Comparison of ENCODE assay signal across 14 cellular contexts in the genomic region with DNA sequence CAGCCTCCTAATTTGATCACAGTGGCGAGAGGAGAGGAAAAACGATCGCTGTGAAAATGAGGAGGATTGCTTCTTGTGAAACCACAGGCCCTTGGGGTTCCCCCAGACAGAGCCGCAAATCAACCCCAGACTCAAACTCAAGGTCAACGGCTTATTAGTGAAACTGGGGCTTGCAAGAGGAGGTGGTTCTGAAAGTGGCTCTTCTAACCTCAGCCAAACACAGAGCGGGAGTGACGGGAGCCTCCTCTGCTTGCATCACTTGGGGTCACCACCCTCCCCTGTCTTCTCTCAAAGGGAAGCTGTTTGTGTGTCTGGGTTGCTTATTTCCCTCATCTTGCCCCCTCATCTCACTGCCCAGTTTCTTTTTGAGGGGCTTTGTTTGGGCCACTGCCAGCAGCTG. TPM values are rescaled to one million over a fixed set of nuclear protein-coding genes. Genes with fewer than 3 reads are reported as not detected.
A peak's percentile ranks its signal among the peaks of the same experiment; 100 is the strongest.
DNase-seq lines count a peak whose midpoint lies in the region; ATAC-seq and TF ChIP-seq lines count a peak whose summit lies in the region.
"Had no signal": no experiment of that assay in that cellular context is flagged by ENCODE, and none has a peak within 500 bp of the region (broad histone marks: within the 10 kb centered on the region; RNA-seq: fewer than 3 reads in every experiment).

No MANE protein-coding gene starts in this region.

- no peaks in the 10 kb centered on the region for H3K36me3 Mint-ChIP-seq in activated T-helper 17 cell treated with anti-CD3 and anti-CD28 coated beads, Interleukin-2, amount 50 U/mL, for 72 hours (ENCODE audit: low read depth)
- H3K36me3 Mint-ChIP-seq: mesothelial cell of epicardium had no signal

- TF ChIP-seq CTCF in GM13977 (IDR thresholded peaks at IDR 0.05; ENCODE audit: extremely low read depth, insufficient read depth, missing control alignments): no peak
- TF ChIP-seq CTCF in heart right ventricle (IDR thresholded peaks at IDR 0.05): no peak

- H3K27me3 Mint-ChIP-seq in activated T-helper 17 cell treated with anti-CD3 and anti-CD28 coated beads, Interleukin-2, amount 50 U/mL, for 72 hours: peaks cover 60% of the 10 kb centered on the region

- peaks cover 0 to 16% (median 12%) of the 10 kb centered on the region in 9 donors for H3K4me1 ChIP-seq in heart right ventricle
- H3K4me1 ChIP-seq: Caco-2, testis had no signal

- ATAC-seq in GM19043 (IDR thresholded peaks at IDR 0.05; ENCODE audit: low read depth, unreplicated experiment) (peak; percentile 67), HG02885 (IDR thresholded peaks at IDR 0.05; ENCODE audit: poor library complexity, unreplicated experiment) (peak; percentile 91), heart right ventricle (no peak)
- ATAC-seq in activated T-helper 17 cell treated with anti-CD3 and anti-CD28 coated beads, Interleukin-2, amount 50 U/mL, for 72 hours (replicated peaks): peak; percentile 92

- peak overlapping the region; percentile 33 for H3K27ac Mint-ChIP-seq in activated T-helper 17 cell treated with anti-CD3 and anti-CD28 coated beads, Interleukin-2, amount 50 U/mL, for 72 hours
- H3K27ac Mint-ChIP-seq: mesothelial cell of epicardium had no signal

- intact Hi-C loops in heart right ventricle (cut with DNase I): loop anchor here in 9 of 10 donors (2.0 to 10.0 kb wide), 5 partner anchors 111 to 226 kb away; partner anchors contain the start of gene KCNK17 (in 1 of the 9)

- no peaks in the 10 kb centered on the region for H3K9me3 ChIP-seq in heart right ventricle
- H3K9me3 ChIP-seq: Caco-2, testis had no signal

- WGBS in heart right ventricle, 2 donors: 71% methylated on average over 7 of the region's 7 CpGs

- no peaks in the 10 kb centered on the region for H3K9me3 Mint-ChIP-seq in activated T-helper 17 cell treated with anti-CD3 and anti-CD28 coated beads, Interleukin-2, amount 50 U/mL, for 72 hours
- H3K9me3 Mint-ChIP-seq: mesothelial cell of epicardium had no signal

- H3K4me3 ChIP-seq in heart right ventricle: no peak overlapping the region
- H3K4me3 ChIP-seq: hepatocyte, testis had no signal

- H3K27ac ChIP-seq in caudate nucleus (ENCODE audit: low read depth, low read length) (no peak overlapping the region), heart right ventricle (no peak overlapping the region)
- H3K27ac ChIP-seq: hepatocyte, testis had no signal

- in situ Hi-C loops in GM13977 (cut with MboI; ENCODE audit: low pct_unique_long_range_greater_than_20kb, low sequenced_read_pairs, unreplicated experiment): no loop called here

- H3K36me3 ChIP-seq in heart right ventricle: no peaks in the 10 kb centered on the region

- H3K4me1 Mint-ChIP-seq in activated T-helper 17 cell treated with anti-CD3 and anti-CD28 coated beads, Interleukin-2, amount 50 U/mL, for 72 hours: peaks cover 25% of the 10 kb centered on the region
- H3K4me1 Mint-ChIP-seq: mesothelial cell of epicardium had no signal

- peak; percentile 64 for DNase-seq in GM13977 (ENCODE audit: low spot score)
- DNase-seq in caudate nucleus (lab: John Stamatoyannopoulos, UW): no peak
- no peak for DNase-seq in activated gamma-delta T cell (lab: John Stamatoyannopoulos, UW)
- no peak for DNase-seq in heart right ventricle
- no peak for DNase-seq in amniotic stem cell (lab: John Stamatoyannopoulos, UW)
- DNase-seq: activated gamma-delta T cell treated with Interleukin-2 at 50 U/mL for 16 hours, Caco-2, testis had no signal

- H3K27me3 ChIP-seq in heart right ventricle: peaks cover 0 to 36% (median 3%) of the 10 kb centered on the region in 7 donors
- H3K27me3 ChIP-seq: testis had no signal

- H3K4me3 Mint-ChIP-seq in activated T-helper 17 cell treated with anti-CD3 and anti-CD28 coated beads, Interleukin-2, amount 50 U/mL, for 72 hours: peak overlapping the region; percentile 23
- H3K4me3 Mint-ChIP-seq: mesothelial cell of epicardium had no signal

RNA-seq across cellular contexts. Expression of gene SAYSD1, which starts 28.7 kb away (rescaled TPM):
- total RNA-seq in activated T-helper 17 cell treated with anti-CD3 and anti-CD28 coated beads, Interleukin-2, amount 50 U/mL, for 72 hours: 10 to 100 TPM in 1 of 2 donors, 1 to 10 TPM in 1; 7.7 to 10.3 TPM
- total RNA-seq in heart right ventricle: 10 to 100 TPM in 1 of 10 donors, 1 to 10 TPM in 9; 6.4 to 10.4 (median 8.9) TPM
- 10 to 100 TPM in 1 of 2 donors, 1 to 10 TPM in 1; 7.3 to 11.5 TPM for polyA plus RNA-seq in heart right ventricle

RNA-seq across cellular contexts. Expression of gene GLP1R, which starts 37.7 kb away (rescaled TPM):
- not detected for total RNA-seq in activated T-helper 17 cell treated with anti-CD3 and anti-CD28 coated beads, Interleukin-2, amount 50 U/mL, for 72 hours
- 1 to 10 TPM in 8 of 10 donors, under 1 TPM in 2; 0.58 to 5.9 (median 2.0) TPM for total RNA-seq in heart right ventricle
- 1 to 10 TPM in 1 of 2 donors, under 1 TPM in 1; 0.39 to 1.1 TPM for polyA plus RNA-seq in heart right ventricle
- total RNA-seq: Caco-2, mesothelial cell of epicardium, skeletal muscle tissue had no signal
- polyA plus RNA-seq: hepatocyte had no signal

Comparison
In these comparisons a context has a peak if more than half of its experiments do, and no peak if none do; other contexts are left out.
1. ATAC-seq: peak in GM19043 (single experiment), HG02885 (single experiment) and activated T-helper 17 cell treated with anti-CD3 and anti-CD28 coated beads, Interleukin-2, amount 50 U/mL, for 72 hours (single experiment); none in heart right ventricle (0 of 8).